In the genomic region with DNA sequence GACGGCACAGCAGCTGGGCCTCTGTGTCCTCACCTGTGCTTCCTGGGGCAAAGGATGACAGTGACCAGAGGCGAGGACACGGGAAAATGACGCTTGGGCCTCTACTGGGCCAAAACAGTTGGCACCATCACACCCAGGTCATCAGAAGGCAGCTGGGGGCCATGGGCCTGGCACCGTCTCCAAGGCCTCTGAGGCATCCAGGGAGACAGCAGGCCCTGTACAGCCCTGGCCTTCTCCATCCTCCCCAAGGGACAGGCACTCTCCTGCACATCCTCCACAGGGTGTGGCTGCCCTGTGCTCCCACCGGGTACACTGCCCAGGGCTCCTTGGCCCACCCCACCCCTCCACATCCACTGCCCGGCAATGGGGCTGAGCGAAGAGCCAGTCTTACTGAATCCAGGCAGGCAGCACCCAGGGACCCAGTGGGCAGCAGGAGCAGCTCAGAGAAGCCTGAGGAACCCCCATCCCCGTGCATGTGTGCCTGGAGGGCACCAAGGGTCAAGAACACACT, we compare ENCODE assay signal across 1 cellular context.
TF ChIP-seq lines count a peak whose summit lies in the region.

No MANE protein-coding gene starts in this region.

TF ChIP-seq in GM23338, 12 proteins besides CTCF, POLR2A, EP300 and RAD21 (continued from another document):
- TF ChIP-seq, protein P1, sequence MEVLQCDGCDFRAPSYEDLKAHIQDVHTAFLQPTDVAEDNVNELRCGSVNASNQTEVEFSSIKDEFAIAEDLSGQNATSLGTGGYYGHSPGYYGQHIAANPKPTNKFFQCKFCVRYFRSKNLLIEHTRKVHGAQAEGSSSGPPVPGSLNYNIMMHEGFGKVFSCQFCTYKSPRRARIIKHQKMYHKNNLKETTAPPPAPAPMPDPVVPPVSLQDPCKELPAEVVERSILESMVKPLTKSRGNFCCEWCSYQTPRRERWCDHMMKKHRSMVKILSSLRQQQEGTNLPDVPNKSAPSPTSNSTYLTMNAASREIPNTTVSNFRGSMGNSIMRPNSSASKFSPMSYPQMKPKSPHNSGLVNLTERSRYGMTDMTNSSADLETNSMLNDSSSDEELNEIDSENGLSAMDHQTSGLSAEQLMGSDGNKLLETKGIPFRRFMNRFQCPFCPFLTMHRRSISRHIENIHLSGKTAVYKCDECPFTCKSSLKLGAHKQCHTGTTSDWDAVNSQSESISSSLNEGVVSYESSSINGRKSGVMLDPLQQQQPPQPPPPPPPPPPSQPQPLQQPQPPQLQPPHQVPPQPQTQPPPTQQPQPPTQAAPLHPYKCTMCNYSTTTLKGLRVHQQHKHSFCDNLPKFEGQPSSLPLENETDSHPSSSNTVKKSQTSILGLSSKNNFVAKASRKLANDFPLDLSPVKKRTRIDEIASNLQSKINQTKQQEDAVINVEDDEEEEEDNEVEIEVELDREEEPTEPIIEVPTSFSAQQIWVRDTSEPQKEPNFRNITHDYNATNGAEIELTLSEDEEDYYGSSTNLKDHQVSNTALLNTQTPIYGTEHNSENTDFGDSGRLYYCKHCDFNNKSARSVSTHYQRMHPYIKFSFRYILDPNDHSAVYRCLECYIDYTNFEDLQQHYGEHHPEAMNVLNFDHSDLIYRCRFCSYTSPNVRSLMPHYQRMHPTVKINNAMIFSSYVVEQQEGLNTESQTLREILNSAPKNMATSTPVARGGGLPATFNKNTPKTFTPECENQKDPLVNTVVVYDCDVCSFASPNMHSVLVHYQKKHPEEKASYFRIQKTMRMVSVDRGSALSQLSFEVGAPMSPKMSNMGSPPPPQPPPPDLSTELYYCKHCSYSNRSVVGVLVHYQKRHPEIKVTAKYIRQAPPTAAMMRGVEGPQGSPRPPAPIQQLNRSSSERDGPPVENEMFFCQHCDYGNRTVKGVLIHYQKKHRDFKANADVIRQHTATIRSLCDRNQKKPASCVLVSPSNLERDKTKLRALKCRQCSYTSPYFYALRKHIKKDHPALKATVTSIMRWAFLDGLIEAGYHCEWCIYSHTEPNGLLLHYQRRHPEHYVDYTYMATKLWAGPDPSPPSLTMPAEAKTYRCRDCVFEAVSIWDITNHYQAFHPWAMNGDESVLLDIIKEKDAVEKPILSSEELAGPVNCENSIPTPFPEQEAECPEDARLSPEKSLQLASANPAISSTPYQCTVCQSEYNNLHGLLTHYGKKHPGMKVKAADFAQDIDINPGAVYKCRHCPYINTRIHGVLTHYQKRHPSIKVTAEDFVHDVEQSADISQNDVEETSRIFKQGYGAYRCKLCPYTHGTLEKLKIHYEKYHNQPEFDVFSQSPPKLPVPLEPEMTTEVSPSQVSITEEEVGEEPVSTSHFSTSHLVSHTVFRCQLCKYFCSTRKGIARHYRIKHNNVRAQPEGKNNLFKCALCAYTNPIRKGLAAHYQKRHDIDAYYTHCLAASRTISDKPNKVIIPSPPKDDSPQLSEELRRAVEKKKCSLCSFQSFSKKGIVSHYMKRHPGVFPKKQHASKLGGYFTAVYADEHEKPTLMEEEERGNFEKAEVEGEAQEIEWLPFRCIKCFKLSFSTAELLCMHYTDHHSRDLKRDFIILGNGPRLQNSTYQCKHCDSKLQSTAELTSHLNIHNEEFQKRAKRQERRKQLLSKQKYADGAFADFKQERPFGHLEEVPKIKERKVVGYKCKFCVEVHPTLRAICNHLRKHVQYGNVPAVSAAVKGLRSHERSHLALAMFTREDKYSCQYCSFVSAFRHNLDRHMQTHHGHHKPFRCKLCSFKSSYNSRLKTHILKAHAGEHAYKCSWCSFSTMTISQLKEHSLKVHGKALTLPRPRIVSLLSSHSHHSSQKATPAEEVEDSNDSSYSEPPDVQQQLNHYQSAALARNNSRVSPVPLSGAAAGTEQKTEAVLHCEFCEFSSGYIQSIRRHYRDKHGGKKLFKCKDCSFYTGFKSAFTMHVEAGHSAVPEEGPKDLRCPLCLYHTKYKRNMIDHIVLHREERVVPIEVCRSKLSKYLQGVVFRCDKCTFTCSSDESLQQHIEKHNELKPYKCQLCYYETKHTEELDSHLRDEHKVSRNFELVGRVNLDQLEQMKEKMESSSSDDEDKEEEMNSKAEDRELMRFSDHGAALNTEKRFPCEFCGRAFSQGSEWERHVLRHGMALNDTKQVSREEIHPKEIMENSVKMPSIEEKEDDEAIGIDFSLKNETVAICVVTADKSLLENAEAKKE (CRISPR knock-in tag; IDR thresholded peaks at IDR 0.05): no peak
- no peak for TF ChIP-seq STAT1 (IDR thresholded peaks at IDR 0.05; ENCODE audit: unreplicated experiment)
- TF ChIP-seq, protein P2, sequence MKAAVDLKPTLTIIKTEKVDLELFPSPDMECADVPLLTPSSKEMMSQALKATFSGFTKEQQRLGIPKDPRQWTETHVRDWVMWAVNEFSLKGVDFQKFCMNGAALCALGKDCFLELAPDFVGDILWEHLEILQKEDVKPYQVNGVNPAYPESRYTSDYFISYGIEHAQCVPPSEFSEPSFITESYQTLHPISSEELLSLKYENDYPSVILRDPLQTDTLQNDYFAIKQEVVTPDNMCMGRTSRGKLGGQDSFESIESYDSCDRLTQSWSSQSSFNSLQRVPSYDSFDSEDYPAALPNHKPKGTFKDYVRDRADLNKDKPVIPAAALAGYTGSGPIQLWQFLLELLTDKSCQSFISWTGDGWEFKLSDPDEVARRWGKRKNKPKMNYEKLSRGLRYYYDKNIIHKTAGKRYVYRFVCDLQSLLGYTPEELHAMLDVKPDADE (IDR thresholded peaks at IDR 0.05): no peak
- TF ChIP-seq JUNB (IDR thresholded peaks at IDR 0.05; ENCODE audit: unreplicated experiment): no peak
